In the genomic region with DNA sequence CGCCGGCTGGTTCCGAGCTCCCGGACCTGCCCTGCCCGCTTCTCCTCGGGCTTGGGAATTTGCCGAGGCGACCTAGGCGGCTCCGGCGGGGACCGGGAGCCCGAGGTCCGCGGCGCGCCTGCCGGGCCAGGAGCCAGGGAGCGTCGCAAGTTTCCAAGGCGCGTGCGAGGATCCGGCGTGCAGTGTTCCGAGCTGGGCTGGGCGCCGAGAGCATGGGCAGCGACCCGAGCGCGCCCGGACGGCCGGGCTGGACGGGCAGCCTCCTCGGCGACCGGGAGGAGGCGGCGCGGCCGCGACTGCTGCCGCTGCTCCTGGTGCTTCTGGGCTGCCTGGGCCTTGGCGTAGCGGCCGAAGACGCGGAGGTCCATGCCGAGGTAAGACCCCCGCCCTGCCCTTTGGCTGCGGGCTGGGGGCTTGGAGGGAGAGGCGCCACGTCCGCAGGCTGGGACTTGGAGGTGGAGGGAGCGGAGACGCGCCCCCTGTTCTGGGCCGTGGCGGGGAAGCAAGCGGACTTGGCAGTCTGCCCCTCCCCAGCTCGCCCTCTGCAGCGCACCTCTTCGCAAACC, we compare ENCODE assay signal across 8 cellular contexts. TPM values are rescaled to one million over a fixed set of nuclear protein-coding genes. Genes with fewer than 3 reads are reported as not detected.
DNase-seq lines count a peak whose midpoint lies in the region; ATAC-seq and TF ChIP-seq lines count a peak whose summit lies in the region.

No MANE protein-coding gene starts in this region.

- peaks cover 57% of the 10 kb centered on the region for H3K27me3 Mint-ChIP-seq in nephron progenitor cell (ENCODE audit: low read depth, poor library complexity)

- no peaks in the 10 kb centered on the region for H4K20me1 ChIP-seq in fibroblast of lung (ENCODE audit: control insufficient read depth, extremely low read depth, insufficient read depth, low read length)

- no peak overlapping the region for H3K27ac Mint-ChIP-seq in nephron progenitor cell

- H3K27ac ChIP-seq in fibroblast of lung (ENCODE audit: insufficient read depth, low read length), result no peak overlapping the region

- H3K36me3 ChIP-seq in fibroblast of lung (ENCODE audit: control insufficient read depth, insufficient read depth, low read length), result no peaks in the 10 kb centered on the region

- H3K4me3 Mint-ChIP-seq in nephron progenitor cell, result peak overlapping the region; percentile 71

- no peak for TF ChIP-seq CTCF in fibroblast of lung (conservative IDR thresholded peaks at IDR 0.05 in 1 of 2, IDR thresholded peaks at IDR 0.05 in 1 of 2; ENCODE audit: low read depth in 1 of 2, low read length in 2 of 2)
- TF ChIP-seq CTCF in nephron progenitor cell (IDR thresholded peaks at IDR 0.05), result no peak

- DNase-seq in NCI-H1092 treated with DMSO at 0.1 percent for 48 hours (lab: John Stamatoyannopoulos, UW) (peak; percentile 48), NCI-H1092 (lab: John Stamatoyannopoulos, UW) (no peak), fibroblast of lung (ENCODE audit: low read depth in 2 of 2) (peak; percentile 43 to 56), nephron progenitor cell (peak; percentile 54), inferior parietal cortex (ENCODE audit: extremely low spot score) (no peak)
- DNase-seq in activated CD4-positive, alpha-beta T cell treated with anti-CD3 and anti-CD28 coated beads, Interleukin-2, amount 50 U/mL, for 48 hours, result peak; percentile 15 to 30

- peak; percentile 18 for ATAC-seq in HG03139 (IDR thresholded peaks at IDR 0.05; ENCODE audit: unreplicated experiment)
- ATAC-seq in GM18511 (IDR thresholded peaks at IDR 0.05; ENCODE audit: unreplicated experiment), result no peak

- H3K36me3 Mint-ChIP-seq in nephron progenitor cell (ENCODE audit: low read depth), result no peaks in the 10 kb centered on the region

- peak overlapping the region; percentile 23 for H3K9ac ChIP-seq in fibroblast of lung (ENCODE audit: insufficient read depth, low read length)

- no peaks in the 10 kb centered on the region for H3K9me3 ChIP-seq in fibroblast of lung (ENCODE audit: control insufficient read depth, insufficient read depth, low read depth, low read length)

- H3K4me3 ChIP-seq in fibroblast of lung (replicated peaks in 1 of 4; ENCODE audit: control extremely low read depth in 1 of 4, insufficient read depth in 1 of 4, low read depth in 3 of 4, low read length in 4 of 4), result peak overlapping the region; percentile 31 to 66 (median 41)

- H3K27me3 ChIP-seq in fibroblast of lung (ENCODE audit: control insufficient read depth, insufficient read depth, low read length), result peaks cover 13% of the 10 kb centered on the region

- H3K79me2 ChIP-seq in fibroblast of lung (ENCODE audit: control insufficient read depth, insufficient read depth, low read length), result no peaks in the 10 kb centered on the region

- H3K4me1 ChIP-seq in fibroblast of lung (ENCODE audit: control insufficient read depth, extremely low read depth, insufficient read depth, low read length), result peaks cover 16% of the 10 kb centered on the region

- H3K4me1 Mint-ChIP-seq in nephron progenitor cell, result peaks cover 51% of the 10 kb centered on the region

- H3K9me3 Mint-ChIP-seq in nephron progenitor cell, result no peaks in the 10 kb centered on the region

- peak overlapping the region; percentile 83 for H3K4me2 ChIP-seq in fibroblast of lung (ENCODE audit: extremely low read depth, insufficient read depth, low read length)

- H2AFZ ChIP-seq in fibroblast of lung (ENCODE audit: low read length), result peak overlapping the region; percentile 13

RNA-seq across cellular contexts. Expression of a gene that starts 0.7 kb away (rescaled TPM):
- total RNA-seq in fibroblast of lung, result 2.1 and 6.4 TPM in 2 replicates
- polyA plus RNA-seq in fibroblast of lung, result 0.74 and 1.3 TPM in 2 replicates
- polyA plus RNA-seq in fibroblast of lung (2012), result 1.1 and 2.2 TPM in 2 replicates
- polyA minus RNA-seq in fibroblast of lung (ENCODE audit: low replicate concordance), result 1.7 and 4.1 TPM in 2 replicates

RNA-seq across cellular contexts. Expression of a gene that starts 25.0 kb away (rescaled TPM):
- total RNA-seq in fibroblast of lung, result 14.1 and 18.8 TPM in 2 replicates
- polyA plus RNA-seq in fibroblast of lung, result 32.7 and 53.2 TPM in 2 replicates
- 33.5 and 46.5 TPM in 2 replicates for polyA plus RNA-seq in fibroblast of lung (2012)
- polyA minus RNA-seq in fibroblast of lung (ENCODE audit: low replicate concordance), result 51.2 and 168 TPM in 2 replicates

RNA-seq across cellular contexts. Expression of a gene that starts 25.8 kb away (rescaled TPM):
- 2.8 and 4.1 TPM in 2 replicates for total RNA-seq in fibroblast of lung
- 2.6 and 3.4 TPM in 2 replicates for polyA plus RNA-seq in fibroblast of lung
- 3.4 and 5.4 TPM in 2 replicates for polyA plus RNA-seq in fibroblast of lung (2012)
- polyA minus RNA-seq in fibroblast of lung (ENCODE audit: low replicate concordance), result 7.5 and 18.7 TPM in 2 replicates

RNA-seq across cellular contexts. Expression of a gene that starts 55.3 kb away (rescaled TPM):
- total RNA-seq in fibroblast of lung, result not detected in 2 replicates
- not detected in 2 replicates for polyA plus RNA-seq in fibroblast of lung
- not detected in 2 replicates for polyA plus RNA-seq in fibroblast of lung (2012)
- polyA minus RNA-seq in fibroblast of lung (ENCODE audit: low replicate concordance), result not detected in 2 replicates

Comparison
In these comparisons a context has a peak if more than half of its experiments do, and no peak if none do; other contexts are left out.
1. DNase-seq: peak in NCI-H1092 treated with DMSO at 0.1 percent for 48 hours (single experiment), activated CD4-positive, alpha-beta T cell treated with anti-CD3 and anti-CD28 coated beads, Interleukin-2, amount 50 U/mL, for 48 hours (2 of 2), fibroblast of lung (2 of 2) and nephron progenitor cell (single experiment); none in NCI-H1092 (single experiment) and inferior parietal cortex (single experiment).